ENCODE assay signal across 10 cellular contexts in genomic region chr12:47805417-47805816, GRCh38. TPM values are rescaled to one million over a fixed set of nuclear protein-coding genes. Genes with fewer than 3 reads are reported as not detected.
DNase-seq lines count a peak whose midpoint lies in the region; ATAC-seq and TF ChIP-seq lines count a peak whose summit lies in the region.
"Had no signal": no experiment of that assay in that cellular context is flagged by ENCODE, and none has a peak within 500 bp of the region (broad histone marks: within the 10 kb centered on the region; RNA-seq: fewer than 3 reads in every experiment).

No MANE protein-coding gene starts in this region.

- H3K27ac ChIP-seq in suprapubic skin, result peak overlapping the region; percentile 42
- no peak overlapping the region for H3K27ac ChIP-seq in A673 (ENCODE audit: low read depth, low read length, poor library complexity, severe bottlenecking)

- H3K36me3 Mint-ChIP-seq in activated CD4-positive, alpha-beta T cell treated with anti-CD3 and anti-CD28 coated beads, Interleukin-2, amount 10 ng/mL, durations not matched to agents 24 days and 14 days (ENCODE audit: low read depth), result peaks cover 81% of the 10 kb centered on the region
- H3K36me3 Mint-ChIP-seq in memory B cell, result peaks cover 3% of the 10 kb centered on the region

- H3K4me3 ChIP-seq in adipocyte (ENCODE audit: low read length) (no peak overlapping the region), suprapubic skin (no peak overlapping the region), A673 (ENCODE audit: low read depth, low read length, poor library complexity, severe bottlenecking) (no peak overlapping the region)

- 45% methylated on average over 2 of the region's 2 CpGs for WGBS in suprapubic skin

- peak overlapping the region; percentile 80 for H3K4me3 Mint-ChIP-seq in activated CD4-positive, alpha-beta T cell treated with anti-CD3 and anti-CD28 coated beads, Interleukin-2, amount 10 ng/mL, durations not matched to agents 24 days and 14 days
- no peak overlapping the region for H3K4me3 Mint-ChIP-seq in memory B cell

- no peak for DNase-seq in activated CD4-positive, alpha-beta T cell treated with anti-CD3 and anti-CD28 coated beads, Interleukin-2, amount 10 ng/mL, durations not matched to agents 24 days and 14 days
- DNase-seq in activated CD4-positive, alpha-beta T cell treated with anti-CD3 and anti-CD28 coated beads for 1 hour, result no peak
- DNase-seq in adipocyte (ENCODE audit: low read depth) (no peak), memory B cell (ENCODE audit: low spot score in 2 of 2) (no peak), suprapubic skin (ENCODE audit: low spot score in 2 of 2) (peak in 1 of 2 donors; percentile 65), RKO (ENCODE audit: low spot score) (no peak), A673 (ENCODE audit: low spot score) (no peak), HT-29 (ENCODE audit: low spot score) (no peak)
- DNase-seq: NCI-H187 treated with DMSO at 0.1 percent for 48 hours; stimulated activated CD4-positive, alpha-beta T cell treated with anti-CD3 and anti-CD28 coated beads, Interleukin-12 subunit alpha, Interleukin-12 subunit beta, amount 100 ng/mL, for 4 hours had no signal

- H3K27me3 ChIP-seq in adipocyte (replicated peaks; ENCODE audit: control insufficient read depth, insufficient read depth, low read length) (no peaks in the 10 kb centered on the region), suprapubic skin (no peaks in the 10 kb centered on the region), A673 (replicated peaks; ENCODE audit: insufficient read depth, low read depth, low read length, poor library complexity) (no peaks in the 10 kb centered on the region)

- peak overlapping the region; percentile 99 for H3K27ac Mint-ChIP-seq in activated CD4-positive, alpha-beta T cell treated with anti-CD3 and anti-CD28 coated beads, Interleukin-2, amount 10 ng/mL, durations not matched to agents 24 days and 14 days
- peak overlapping the region; percentile 94 for H3K27ac Mint-ChIP-seq in memory B cell

- no peak for TF ChIP-seq POLR2A in suprapubic skin (IDR thresholded peaks at IDR 0.05)

- peaks cover 22% of the 10 kb centered on the region for H3K36me3 ChIP-seq in adipocyte (ENCODE audit: control insufficient read depth, insufficient read depth, low read length, severe bottlenecking)
- peaks cover 10% of the 10 kb centered on the region for H3K36me3 ChIP-seq in suprapubic skin
- H3K36me3 ChIP-seq in A673 (ENCODE audit: insufficient read depth, low read length, poor library complexity, severe bottlenecking), result no peaks in the 10 kb centered on the region

- CTCF ChIA-PET in A673 (lab: Charles Lee), result no interaction called here

- TF ChIP-seq CTCF in suprapubic skin (IDR thresholded peaks at IDR 0.05), result no peak
- TF ChIP-seq CTCF in A673 (conservative IDR thresholded peaks at IDR 0.05; ENCODE audit: low read depth, low read length), result no peak

- POLR2A ChIA-PET in A673 (lab: Charles Lee; ENCODE audit: low non-redundant PET), result no interaction called here

- ATAC-seq in memory B cell (ENCODE audit: low read depth), result no peak

- intact Hi-C loops in activated CD4-positive, alpha-beta T cell treated with anti-CD3 and anti-CD28 coated beads, Interleukin-2, amount 10 ng/mL, durations not matched to agents 24 days and 14 days (cut with micrococcal nuclease), result no loop called here
- intact Hi-C loops in A673 (cut with micrococcal nuclease; ENCODE audit: unreplicated experiment), result no loop called here

- H3K4me1 ChIP-seq in adipocyte (ENCODE audit: control insufficient read depth, insufficient read depth, low read length), result peaks cover 88% of the 10 kb centered on the region
- peaks cover 100% of the 10 kb centered on the region for H3K4me1 ChIP-seq in suprapubic skin
- H3K4me1 ChIP-seq in A673 (ENCODE audit: insufficient read depth, low read length, poor library complexity, severe bottlenecking), result peaks cover 18% of the 10 kb centered on the region

- no TSS peak for BruUV-seq in A673 (replicated peaks; lab: Mats Ljungman, UMichigan)

- H3K27me3 Mint-ChIP-seq in activated CD4-positive, alpha-beta T cell treated with anti-CD3 and anti-CD28 coated beads, Interleukin-2, amount 10 ng/mL, durations not matched to agents 24 days and 14 days, result no peaks in the 10 kb centered on the region
- no peaks in the 10 kb centered on the region for H3K27me3 Mint-ChIP-seq in memory B cell

- H3K9me3 Mint-ChIP-seq in activated CD4-positive, alpha-beta T cell treated with anti-CD3 and anti-CD28 coated beads, Interleukin-2, amount 10 ng/mL, durations not matched to agents 24 days and 14 days, result no peaks in the 10 kb centered on the region
- no peaks in the 10 kb centered on the region for H3K9me3 Mint-ChIP-seq in memory B cell

- H3K9ac ChIP-seq in adipocyte (ENCODE audit: low read length), result peak overlapping the region; percentile 65

- H3K9me3 ChIP-seq in adipocyte (ENCODE audit: control insufficient read depth, low read length), result no peaks in the 10 kb centered on the region
- no peaks in the 10 kb centered on the region for H3K9me3 ChIP-seq in suprapubic skin
- no peaks in the 10 kb centered on the region for H3K9me3 ChIP-seq in A673 (ENCODE audit: low read depth, low read length, poor library complexity, severe bottlenecking)

- H3K4me1 Mint-ChIP-seq in activated CD4-positive, alpha-beta T cell treated with anti-CD3 and anti-CD28 coated beads, Interleukin-2, amount 10 ng/mL, durations not matched to agents 24 days and 14 days, result peaks cover 90% of the 10 kb centered on the region
- peaks cover 73% of the 10 kb centered on the region for H3K4me1 Mint-ChIP-seq in memory B cell

- TF ChIP-seq EP300 in suprapubic skin (IDR thresholded peaks at IDR 0.05), result no peak

RNA-seq across cellular contexts. Expression of gene HDAC7, which starts 14.3 kb away (rescaled TPM):
- 405 and 419 TPM in 2 replicates for total RNA-seq in activated CD4-positive, alpha-beta T cell treated with anti-CD3 and anti-CD28 coated beads, Interleukin-2, amount 10 ng/mL, durations not matched to agents 24 days and 14 days
- total RNA-seq in suprapubic skin (100 to 1,000 TPM in 1 of 4 donors, 10 to 100 TPM in 3; 47.9 to 152 (median 76.2) TPM), A673 (2021) (58.9 and 63.0 TPM in 2 replicates)
- 51.7 and 55.6 TPM in 2 replicates for total RNA-seq in HT-29 (2014; rRNA removed; shearing (Covaris generic))

RNA-seq across cellular contexts. Expression of gene SLC48A1, which starts 32.4 kb away (rescaled TPM):
- 10.7 and 12.3 TPM in 2 replicates for total RNA-seq in activated CD4-positive, alpha-beta T cell treated with anti-CD3 and anti-CD28 coated beads, Interleukin-2, amount 10 ng/mL, durations not matched to agents 24 days and 14 days
- 10 to 100 TPM; 38.2 to 53.6 (median 44.7) TPM for total RNA-seq in suprapubic skin
- 39.3 and 39.8 TPM in 2 replicates for total RNA-seq in A673 (2021)
- total RNA-seq in HT-29 (2014; rRNA removed; shearing (Covaris generic)), result 31.1 and 35.7 TPM in 2 replicates

RNA-seq across cellular contexts. Expression of gene RAPGEF3, which starts 46.7 kb away (rescaled TPM):
- 3.6 and 4.5 TPM in 2 replicates for total RNA-seq in activated CD4-positive, alpha-beta T cell treated with anti-CD3 and anti-CD28 coated beads, Interleukin-2, amount 10 ng/mL, durations not matched to agents 24 days and 14 days
- 10 to 100 TPM in 3 of 4 donors, 1 to 10 TPM in 1; 9.3 to 48.9 (median 20.0) TPM for total RNA-seq in suprapubic skin
- total RNA-seq in A673 (2021), result 4.3 and 5.7 TPM in 2 replicates
- 38.2 and 44.1 TPM in 2 replicates for total RNA-seq in HT-29 (2014; rRNA removed; shearing (Covaris generic))
